15 cellular contexts compared by ENCODE assay signal in genomic region chr20:5719861-5720401, GRCh38. TPM values are rescaled to one million over a fixed set of nuclear protein-coding genes. Genes with fewer than 3 reads are reported as not detected.
DNase-seq lines count a peak whose midpoint lies in the region; ATAC-seq and TF ChIP-seq lines count a peak whose summit lies in the region.
"Had no signal": no experiment of that assay in that cellular context is flagged by ENCODE, and none has a peak within 500 bp of the region (broad histone marks: within the 10 kb centered on the region; RNA-seq: fewer than 3 reads in every experiment).

No MANE protein-coding gene starts in this region.

- POLR2A ChIA-PET in CD8-positive, alpha-beta T cell (lab: Charles Lee) = interaction anchor here (1.1 kb wide), 1 partner anchor 14 kb away, joined by 3 read pairs; no protein-coding TSS in a partner anchor
- POLR2A ChIA-PET in naive thymus-derived CD4-positive, alpha-beta T cell (lab: Charles Lee) = interaction anchor here (1.4 kb wide), 1 partner anchor 10 kb away, joined by 3 read pairs; no protein-coding TSS in a partner anchor

- no peak overlapping the region for H3K4me3 ChIP-seq in CD8-positive, alpha-beta T cell (ENCODE audit: low read depth, low read length)
- H3K4me3 ChIP-seq in naive thymus-derived CD4-positive, alpha-beta T cell (ENCODE audit: low read length) = no peak overlapping the region
- H3K4me3 ChIP-seq: cardiac muscle cell, gastroesophageal sphincter, PC-9, psoas muscle had no signal

- CTCF ChIA-PET in CD8-positive, alpha-beta T cell (lab: Charles Lee) = no interaction called here
- CTCF ChIA-PET in naive thymus-derived CD4-positive, alpha-beta T cell (lab: Charles Lee) = no interaction called here

- peak; percentile 26 for ATAC-seq in CD8-positive, alpha-beta T cell
- ATAC-seq in naive thymus-derived CD4-positive, alpha-beta T cell = no peak
- no peak for ATAC-seq in HG03342 (IDR thresholded peaks at IDR 0.05; ENCODE audit: unreplicated experiment)
- ATAC-seq: gastroesophageal sphincter had no signal

- no peaks in the 10 kb centered on the region for H3K9me3 ChIP-seq in CD8-positive, alpha-beta T cell (ENCODE audit: low read length)
- H3K9me3 ChIP-seq in naive thymus-derived CD4-positive, alpha-beta T cell (ENCODE audit: control insufficient read depth in 2 of 3, low read length in 3 of 3) = no peaks in the 10 kb centered on the region
- H3K9me3 ChIP-seq: psoas muscle had no signal

- H3K27me3 ChIP-seq in CD8-positive, alpha-beta T cell (ENCODE audit: insufficient read depth, low read length) = no peaks in the 10 kb centered on the region
- no peaks in the 10 kb centered on the region for H3K27me3 ChIP-seq in naive thymus-derived CD4-positive, alpha-beta T cell (ENCODE audit: control insufficient read depth in 2 of 2, insufficient read depth in 2 of 2, low read length in 2 of 2)
- H3K27me3 ChIP-seq: cardiac muscle cell, gastroesophageal sphincter had no signal

- H3K36me3 ChIP-seq in CD8-positive, alpha-beta T cell (ENCODE audit: insufficient read depth, low read length) = no peaks in the 10 kb centered on the region
- H3K36me3 ChIP-seq in naive thymus-derived CD4-positive, alpha-beta T cell (ENCODE audit: control insufficient read depth in 2 of 3, insufficient read depth in 3 of 3, low read length in 3 of 3) = no peaks in the 10 kb centered on the region
- H3K36me3 ChIP-seq: cardiac muscle cell, gastroesophageal sphincter had no signal

- TF ChIP-seq CTCF in CD8-positive, alpha-beta T cell (IDR thresholded peaks at IDR 0.05) = no peak

- peaks cover 36% of the 10 kb centered on the region for H3K4me1 Mint-ChIP-seq in CD8-positive, alpha-beta T cell (ENCODE audit: low read depth)
- peaks cover 5 to 41% (median 35%) of the 10 kb centered on the region in 7 donors for H3K4me1 Mint-ChIP-seq in naive thymus-derived CD4-positive, alpha-beta T cell

- intact Hi-C loops in CD8-positive, alpha-beta T cell (cut with DNase I, micrococcal nuclease) = no loop called here
- intact Hi-C loops in naive thymus-derived CD4-positive, alpha-beta T cell (cut with micrococcal nuclease) = loop anchor here in 1 of 2 donors (10.0 kb wide), 2 partner anchors 595 to 905 kb away; partner anchors contain the start of gene CDS2

- H3K36me3 Mint-ChIP-seq in CD8-positive, alpha-beta T cell = no peaks in the 10 kb centered on the region
- H3K36me3 Mint-ChIP-seq in naive thymus-derived CD4-positive, alpha-beta T cell = peaks cover 0 to 2% (median 0%) of the 10 kb centered on the region in 5 donors

- H3K4me1 ChIP-seq in CD8-positive, alpha-beta T cell (ENCODE audit: insufficient read depth, low read length) = peaks cover 10% of the 10 kb centered on the region
- H3K4me1 ChIP-seq in naive thymus-derived CD4-positive, alpha-beta T cell (ENCODE audit: control insufficient read depth in 2 of 2, insufficient read depth in 2 of 2, low read length in 2 of 2) = peaks cover 3 to 16% of the 10 kb centered on the region in 2 donors

- DNase-seq in CD8-positive, alpha-beta T cell = peak in 1 of 7 experiments; percentile 28
- DNase-seq in HCEC 1CT (peak; percentile 9), RPMI7951 (ENCODE audit: low read depth) (peak; percentile 82), erythroblast (lab: John Stamatoyannopoulos, UW) (peak; percentile 81 to 84), T1000 (lab: John Stamatoyannopoulos, UW) (no peak), NCI-H1092 (lab: John Stamatoyannopoulos, UW) (no peak)
- DNase-seq in naive thymus-derived CD4-positive, alpha-beta T cell = no peak
- DNase-seq: activated CD4-positive, alpha-beta T cell treated with anti-CD3 and anti-CD28 coated beads for 4 hours; DMS 273 treated with DMSO at 0.1 percent for 48 hours; psoas muscle; trophoblast cell had no signal

- peak; percentile 15 for TF ChIP-seq POLR2A in erythroblast (IDR thresholded peaks at IDR 0.05; ENCODE audit: low read length)

- H3K27me3 Mint-ChIP-seq in CD8-positive, alpha-beta T cell (ENCODE audit: low read depth) = no peaks in the 10 kb centered on the region
- no peaks in the 10 kb centered on the region for H3K27me3 Mint-ChIP-seq in naive thymus-derived CD4-positive, alpha-beta T cell

- peaks cover under 1% of the 10 kb centered on the region for H3K9me3 Mint-ChIP-seq in CD8-positive, alpha-beta T cell
- H3K9me3 Mint-ChIP-seq in naive thymus-derived CD4-positive, alpha-beta T cell = peaks cover 0 to 8% (median under 1%) of the 10 kb centered on the region in 11 donors

- H3K27ac Mint-ChIP-seq in CD8-positive, alpha-beta T cell = no peak overlapping the region
- peak overlapping the region in 2 of 9 donors; percentile 41 to 81 for H3K27ac Mint-ChIP-seq in naive thymus-derived CD4-positive, alpha-beta T cell

- no peak overlapping the region for H3K27ac ChIP-seq in CD8-positive, alpha-beta T cell (ENCODE audit: low read depth, low read length)
- no peak overlapping the region for H3K27ac ChIP-seq in naive thymus-derived CD4-positive, alpha-beta T cell (ENCODE audit: low read depth, low read length)
- H3K27ac ChIP-seq: cardiac muscle cell, PC-9, psoas muscle had no signal

- H3K4me3 Mint-ChIP-seq in CD8-positive, alpha-beta T cell = no peak overlapping the region
- H3K4me3 Mint-ChIP-seq in naive thymus-derived CD4-positive, alpha-beta T cell = no peak overlapping the region

RNA-seq across cellular contexts. Expression of gene SHLD1, which starts 30.3 kb away (rescaled TPM):
- 1 to 10 TPM; 4.2 to 5.9 TPM for total RNA-seq in CD8-positive, alpha-beta T cell
- total RNA-seq in RPMI7951 (2014; rRNA removed; shearing (Covaris generic)) = 12.5 and 15.5 TPM in 2 replicates
- 10 to 100 TPM; 12.1 to 14.2 (median 13.2) TPM for total RNA-seq in naive thymus-derived CD4-positive, alpha-beta T cell
- 10 to 100 TPM; 17.7 to 20.7 TPM for polyA plus RNA-seq in naive thymus-derived CD4-positive, alpha-beta T cell

Comparison
In these comparisons a context has a peak if more than half of its experiments do, and no peak if none do; other contexts are left out.
1. DNase-seq: peak in HCEC 1CT (single experiment), RPMI7951 (single experiment) and erythroblast (2 of 2); none in naive thymus-derived CD4-positive, alpha-beta T cell (0 of 9), T1000 (single experiment) and NCI-H1092 (single experiment).